34 cellular contexts compared by ENCODE assay signal in the genomic region with DNA sequence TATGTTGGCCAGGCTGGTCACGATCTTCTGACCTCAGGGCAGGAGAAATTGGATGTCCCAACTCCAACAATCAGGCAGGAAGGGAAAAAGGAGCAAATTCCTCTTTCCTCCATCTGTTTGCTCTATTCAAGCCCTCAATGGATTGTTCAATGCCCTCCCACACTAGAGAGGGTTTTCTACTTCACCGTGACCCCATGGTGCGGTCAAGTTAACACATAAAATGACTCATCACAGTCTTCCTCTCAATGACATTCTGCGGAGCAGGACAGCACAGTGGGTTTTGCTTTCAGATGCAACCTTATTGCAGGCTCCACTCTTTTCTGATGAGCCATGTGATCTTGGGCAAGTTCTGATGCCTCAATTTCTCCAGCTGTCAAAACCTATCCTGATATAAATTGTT.
A peak's percentile ranks its signal among the peaks of the same experiment; 100 is the strongest.
DNase-seq lines count a peak whose midpoint lies in the region; ATAC-seq, FAIRE-seq and TF ChIP-seq lines count a peak whose summit lies in the region.
"Had no signal": no experiment of that assay in that cellular context is flagged by ENCODE, and none has a peak within 500 bp of the region (broad histone marks: within the 10 kb centered on the region; RNA-seq: fewer than 3 reads in every experiment).

No MANE protein-coding gene starts in this region.

- H4K20me1 ChIP-seq in HepG2 (ENCODE audit: insufficient read depth, low read length) (no peaks in the 10 kb centered on the region), PC-3 (ENCODE audit: low read length) (no peaks in the 10 kb centered on the region)

- H3K79me2 ChIP-seq in HepG2 (ENCODE audit: insufficient read depth, low read length): no peaks in the 10 kb centered on the region
- H3K79me2 ChIP-seq in PC-3 (ENCODE audit: low read length): no peaks in the 10 kb centered on the region
- H3K79me2 ChIP-seq: parathyroid adenoma had no signal

- H3K4me1 ChIP-seq in HepG2 (ENCODE audit: insufficient read depth, low read length): no peaks in the 10 kb centered on the region
- H3K4me1 ChIP-seq in right lobe of liver: no peaks in the 10 kb centered on the region
- peaks cover 23% of the 10 kb centered on the region for H3K4me1 ChIP-seq in PC-3 (ENCODE audit: insufficient read depth, low read length)
- H3K4me1 ChIP-seq: colonic mucosa, left lung, neural progenitor cell, parathyroid adenoma, suprapubic skin, upper lobe of left lung had no signal

- no peak overlapping the region for H3K9ac ChIP-seq in HepG2 (ENCODE audit: insufficient read depth, low read depth, low read length)
- H3K9ac ChIP-seq in PC-3 (ENCODE audit: low read length): peak overlapping the region; percentile 55
- H3K9ac ChIP-seq: neural progenitor cell, parathyroid adenoma had no signal

- TF ChIP-seq CTCF in HepG2 (CRISPR knock-in tag; IDR thresholded peaks at IDR 0.05) (no peak), right lobe of liver (IDR thresholded peaks at IDR 0.05) (no peak), PC-3 (conservative IDR thresholded peaks at IDR 0.05; ENCODE audit: low read depth, low read length) (no peak), coronary artery (IDR thresholded peaks at IDR 0.05) (no peak)

- peaks cover 21% of the 10 kb centered on the region for H3F3A ChIP-seq in PC-3 (ENCODE audit: low read length, unreplicated experiment)

- DNase-seq in HepG2 (ENCODE audit: low spot score): no peak
- DNase-seq in right lobe of liver: no peak
- peak; percentile 67 for DNase-seq in PC-3
- DNase-seq in coronary artery (ENCODE audit: low spot score): peak; percentile 14
- no peak for DNase-seq in OCI-M2 (lab: John Stamatoyannopoulos, UW; ENCODE audit: unreplicated experiment)
- no peak for DNase-seq in UCSD-AML1 (lab: John Stamatoyannopoulos, UW; ENCODE audit: unreplicated experiment)
- no peak for DNase-seq in medulla oblongata (ENCODE audit: extremely low spot score)
- DNase-seq: activated B cell treated with CpG ODN at 0.5 μM for 24 hours; activated CD4-positive, alpha-beta T cell treated with anti-CD3 and anti-CD28 coated beads, Interleukin-2, amount 10 ng/mL, durations not matched to agents 7 days and 5 days; activated gamma-delta T cell; activated naive CD8-positive, alpha-beta T cell treated with anti-CD3 and anti-CD28 coated beads, Interleukin-2, amount 10 ng/mL, durations not matched to agents 7 days and 5 days; activated T-cell treated with anti-CD3 and anti-CD28 coated beads, Interleukin-2, amount 50 U/mL, for 24 hours; aorta; Calu3; colonic mucosa; DMS79; effector memory CD4-positive, alpha-beta T cell; left lung; mesendoderm; NCI-H1048; NCI-H1694; NCI-H510A treated with DMSO at 0.1 percent for 48 hours; retina; Right ventricle myocardium superior; stimulated activated naive CD4-positive, alpha-beta T cell treated with Interleukin-2 at 50 U/mL for 16 hours; T-helper 9 cell; upper lobe of left lung had no signal

- H3K36me3 ChIP-seq in HepG2 (replicated peaks in 1 of 2; ENCODE audit: control insufficient read depth in 1 of 2, insufficient read depth in 2 of 2, low read length in 2 of 2) (no peaks in the 10 kb centered on the region), right lobe of liver (no peaks in the 10 kb centered on the region), PC-3 (ENCODE audit: low read depth, low read length) (no peaks in the 10 kb centered on the region)
- H3K36me3 ChIP-seq: colonic mucosa, left lung, neural progenitor cell, suprapubic skin, upper lobe of left lung had no signal

- no peak overlapping the region for H3K4me2 ChIP-seq in HepG2 (ENCODE audit: low read depth, low read length)
- peak overlapping the region; percentile 70 for H3K4me2 ChIP-seq in PC-3 (ENCODE audit: low read length)
- H3K4me2 ChIP-seq: neural progenitor cell, smooth muscle cell had no signal

- TF ChIP-seq POLR2A in HepG2 (IDR thresholded peaks at IDR 0.05; ENCODE audit: insufficient read depth in 1 of 2, low read depth in 2 of 2, low read length in 2 of 2) (no peak), right lobe of liver (IDR thresholded peaks at IDR 0.05) (no peak)

- intact Hi-C loops in HepG2 (cut with micrococcal nuclease; ENCODE audit: unreplicated experiment): no loop called here
- intact Hi-C loops in right lobe of liver (cut with DNase I): no loop called here
- intact Hi-C loops in PC-3 (cut with micrococcal nuclease): no loop called here

- in situ Hi-C loops in HepG2 (cut with HindIII; ENCODE audit: extremely low pct_ligation_motif_present, low pct_unique_long_range_greater_than_20kb): loop anchor here (25.0 kb wide), 1 partner anchor 603 kb away; no protein-coding TSS in a partner anchor

- H2AFZ ChIP-seq in HepG2 (ENCODE audit: low read length) (no peak overlapping the region), PC-3 (ENCODE audit: low read length) (no peak overlapping the region)
- H2AFZ ChIP-seq: neural progenitor cell, parathyroid adenoma had no signal

- H3K4me3 ChIP-seq in HepG2 (replicated peaks in 1 of 3; ENCODE audit: insufficient read depth in 1 of 3, low read depth in 2 of 3, low read length in 3 of 3) (no peak overlapping the region), right lobe of liver (no peak overlapping the region), PC-3 (ENCODE audit: low read length) (peak overlapping the region; percentile 31), coronary artery (no peak overlapping the region)
- H3K4me3 ChIP-seq: colonic mucosa, left lung, neural progenitor cell, smooth muscle cell, suprapubic skin, upper lobe of left lung had no signal

- TF ChIP-seq EP300 in HepG2 (IDR thresholded peaks at IDR 0.05; ENCODE audit: low read depth in 2 of 2, low read length in 2 of 2) (no peak), HepG2 (CRISPR knock-in tag; IDR thresholded peaks at IDR 0.05; ENCODE audit: borderline replicate concordance) (no peak)

- BruUV-seq in HepG2 (replicated peaks; lab: Mats Ljungman, UMichigan) (no TSS peak), PC-3 (replicated peaks; lab: Mats Ljungman, UMichigan) (no TSS peak)

- 4% methylated on average over 4 of the region's 4 CpGs for WGBS in HepG2 (ENCODE audit: low lambda C conversion rate)
- 77% methylated on average over 4 of the region's 4 CpGs for WGBS in right lobe of liver (ENCODE audit: insufficient coverage, low coverage, low lambda C conversion rate, missing lambda C conversion rate)

- no peaks in the 10 kb centered on the region for H3K9me2 ChIP-seq in PC-3 (replicated peaks; ENCODE audit: low read length)

- TF ChIP-seq RAD21 in HepG2 (CRISPR knock-in tag; IDR thresholded peaks at IDR 0.05): no peak

- ATAC-seq in HepG2 (no peak), right lobe of liver (no peak), PC-3 (no peak), GM21381 (IDR thresholded peaks at IDR 0.05; ENCODE audit: unreplicated experiment) (no peak)
- ATAC-seq: left lung had no signal

- H3K27ac ChIP-seq in HepG2 (ENCODE audit: extremely low read length, insufficient read depth, low read length) (no peak overlapping the region), right lobe of liver (no peak overlapping the region), PC-3 (ENCODE audit: low read length) (peak overlapping the region; percentile 87), coronary artery (no peak overlapping the region)
- H3K27ac ChIP-seq: colonic mucosa, left lung, neural progenitor cell, parathyroid adenoma, suprapubic skin, upper lobe of left lung had no signal

- CTCF ChIA-PET in HepG2 (lab: Yijun Ruan, JAX; ENCODE audit: low intra/inter-chr PET ratio, low total read pairs) (no interaction called here), PC-3 (lab: Charles Lee) (no interaction called here)

- no peaks in the 10 kb centered on the region for H3K27me3 ChIP-seq in HepG2 (ENCODE audit: control insufficient read depth in 1 of 2, insufficient read depth in 2 of 2, low read length in 2 of 2)
- no peaks in the 10 kb centered on the region for H3K27me3 ChIP-seq in right lobe of liver
- no peaks in the 10 kb centered on the region for H3K27me3 ChIP-seq in PC-3 (ENCODE audit: low read length)
- H3K27me3 ChIP-seq: colonic mucosa, left lung, neural progenitor cell, suprapubic skin, upper lobe of left lung had no signal

- POLR2A ChIA-PET in HepG2 (lab: Yijun Ruan, JAX) (no interaction called here), PC-3 (lab: Charles Lee; ENCODE audit: unreplicated experiment) (no interaction called here)

- no peak for FAIRE-seq in HepG2 (lab: Jason Lieb, UNC)
- FAIRE-seq: H1, islet of Langerhans had no signal

- no peaks in the 10 kb centered on the region for H3K9me3 ChIP-seq in HepG2 (ENCODE audit: low read length)
- no peaks in the 10 kb centered on the region for H3K9me3 ChIP-seq in right lobe of liver
- H3K9me3 ChIP-seq in PC-3 (ENCODE audit: low read length): no peaks in the 10 kb centered on the region
- H3K9me3 ChIP-seq: colonic mucosa, upper lobe of left lung had no signal

TF ChIP-seq in HepG2, 621 proteins besides CTCF, POLR2A, EP300 and RAD21:
- TF ChIP-seq SATB2 (CRISPR knock-in tag; IDR thresholded peaks at IDR 0.05) (no peak), ZFAT (CRISPR knock-in tag; conservative IDR thresholded peaks at IDR 0.05) (no peak), SKIL (CRISPR knock-in tag; IDR thresholded peaks at IDR 0.05; ENCODE audit: borderline replicate concordance) (no peak), FOSL2 (CRISPR knock-in tag; IDR thresholded peaks at IDR 0.05) (0 out of 2 replicates have a peak, but pooled peaks have one; percentile 19), REPIN1 (CRISPR knock-in tag; IDR thresholded peaks at IDR 0.05; ENCODE audit: borderline replicate concordance, low read depth) (no peak)

Comparison
In these comparisons a context has a peak if more than half of its experiments do, and no peak if none do; other contexts are left out.
1. DNase-seq: peak in PC-3 (single experiment) and coronary artery (single experiment); none in HepG2 (single experiment), right lobe of liver (0 of 3), OCI-M2 (single experiment), UCSD-AML1 (single experiment) and medulla oblongata (single experiment).